Comparison of ENCODE assay signal across 25 cellular contexts in genomic region chr1:172931340-172931739, GRCh38.
"Had no signal": no experiment of that assay in that cellular context is flagged by ENCODE, and none has a peak within 500 bp of the region (broad histone marks: within the 10 kb centered on the region; RNA-seq: fewer than 3 reads in every experiment).

No MANE protein-coding gene starts in this region.

- H3K27ac ChIP-seq: SJCRH30 had no signal

- H3K27me3 ChIP-seq: SJCRH30 had no signal

- H3K4me3 ChIP-seq: SJCRH30 had no signal

- H3K27me3 Mint-ChIP-seq: activated CD8-positive, alpha-beta T cell treated with anti-CD3 and anti-CD28 coated beads for 36 hours; activated naive CD4-positive, alpha-beta T cell treated with anti-CD3 and anti-CD28 coated beads, Interleukin-2, amount 10 ng/mL, durations not matched to agents 7 days and 5 days; activated naive CD8-positive, alpha-beta T cell treated with anti-CD3 and anti-CD28 coated beads for 36 hours had no signal

- H3K36me3 Mint-ChIP-seq: activated naive CD4-positive, alpha-beta T cell treated with anti-CD3 and anti-CD28 coated beads, Interleukin-2, amount 10 ng/mL, durations not matched to agents 7 days and 5 days had no signal

- H3K27ac Mint-ChIP-seq: activated CD8-positive, alpha-beta T cell treated with anti-CD3 and anti-CD28 coated beads for 36 hours; activated naive CD4-positive, alpha-beta T cell treated with anti-CD3 and anti-CD28 coated beads, Interleukin-2, amount 10 ng/mL, durations not matched to agents 7 days and 5 days; activated naive CD8-positive, alpha-beta T cell treated with anti-CD3 and anti-CD28 coated beads for 36 hours; activated T-cell treated with anti-CD3 and anti-CD28 coated beads, Interleukin-2, amount 50 U/mL, for 72 hours; activated T-helper 2 cell treated with anti-CD3 and anti-CD28 coated beads, Interferon-gamma antibody, Interleukin-2, Interleukin-4, amounts not matched to agents 10 μg/mL and 5 μg/mL and 100 μg/mL, durations not matched to agents 14 hours and 24 hours and 36 hours; T-helper 1 cell treated with Interleukin-12 subunit alpha and Interleukin-12 subunit beta and Interleukin-4 antibody, amounts not matched to agents 30 μg/mL and 1 μg/mL, for 36 hours had no signal

- ATAC-seq: activated CD4-positive, CD25-positive, alpha-beta regulatory T cell treated with anti-CD3 and anti-CD28 coated beads, Interleukin-2, amount 50 U/mL, for 24 hours; activated CD8-positive, alpha-beta T cell treated with anti-CD3 and anti-CD28 coated beads for 36 hours; activated T-cell treated with anti-CD3 and anti-CD28 coated beads, Interleukin-2, amount 50 U/mL, for 72 hours; Panc1; Right ventricle myocardium inferior; SK-N-SH treated with all-trans-retinoic acid at 6 μM for 48 hours had no signal

- H3K36me3 ChIP-seq: SJCRH30 had no signal

- DNase-seq: activated CD4-positive, alpha-beta T cell treated with anti-CD3 and anti-CD28 coated beads for 4 hours; activated CD8-positive, alpha-beta memory T cell treated with anti-CD3 and anti-CD28 coated beads, Interleukin-2, amount 50 U/mL, for 4 hours; activated CD8-positive, alpha-beta T cell treated with anti-CD3 and anti-CD28 coated beads for 36 hours; activated gamma-delta T cell treated with Interleukin-2 at 50 U/mL for 16 hours; activated naive CD4-positive, alpha-beta T cell treated with anti-CD3 and anti-CD28 coated beads, Interleukin-2, amount 10 ng/mL, durations not matched to agents 7 days and 5 days; activated naive CD8-positive, alpha-beta T cell treated with anti-CD3 and anti-CD28 coated beads for 36 hours; activated T-cell treated with anti-CD3 and anti-CD28 coated beads, Interleukin-2, amount 50 U/mL, for 72 hours; cerebellar nuclear complex; NCI-H1048; NCI-H146; NCI-H187 treated with DMSO at 0.1 percent for 48 hours; NCI-H2171 treated with DMSO at 0.1 percent for 48 hours; NCI-H345; NCI-H510A; NCI-H526 treated with DMSO at 0.1 percent for 48 hours; NCI-H82; OCI-M1; RPMI8226; SJCRH30 had no signal

- H3K4me3 Mint-ChIP-seq: activated CD8-positive, alpha-beta T cell treated with anti-CD3 and anti-CD28 coated beads for 36 hours; activated naive CD4-positive, alpha-beta T cell treated with anti-CD3 and anti-CD28 coated beads, Interleukin-2, amount 10 ng/mL, durations not matched to agents 7 days and 5 days; activated naive CD8-positive, alpha-beta T cell treated with anti-CD3 and anti-CD28 coated beads for 36 hours; activated T-cell treated with anti-CD3 and anti-CD28 coated beads, Interleukin-2, amount 50 U/mL, for 72 hours; T-helper 1 cell treated with Interleukin-12 subunit alpha and Interleukin-12 subunit beta and Interleukin-4 antibody, amounts not matched to agents 30 μg/mL and 1 μg/mL, for 36 hours had no signal

- H3K9me3 Mint-ChIP-seq: activated T-cell treated with anti-CD3 and anti-CD28 coated beads, Interleukin-2, amount 50 U/mL, for 72 hours; activated T-helper 2 cell treated with anti-CD3 and anti-CD28 coated beads, Interferon-gamma antibody, Interleukin-2, Interleukin-4, amounts not matched to agents 10 μg/mL and 5 μg/mL and 100 μg/mL, durations not matched to agents 14 hours and 24 hours and 36 hours; T-helper 1 cell treated with Interleukin-12 subunit alpha and Interleukin-12 subunit beta and Interleukin-4 antibody, amounts not matched to agents 30 μg/mL and 1 μg/mL, for 36 hours had no signal
